Comparison of ENCODE assay signal across 13 cellular contexts in genomic region chr6:39992861-39993622, GRCh38. TPM values are rescaled to one million over a fixed set of nuclear protein-coding genes. Genes with fewer than 3 reads are reported as not detected.
"Had no signal": no experiment of that assay in that cellular context is flagged by ENCODE, and none has a peak within 500 bp of the region (broad histone marks: within the 10 kb centered on the region; RNA-seq: fewer than 3 reads in every experiment).

No MANE protein-coding gene starts in this region.

- H3K4me3 ChIP-seq: ascending aorta, left ventricle myocardium inferior, prostate gland, right lobe of liver, tibial nerve had no signal

- H3K27ac ChIP-seq: ascending aorta, left ventricle myocardium inferior, prostate gland, right lobe of liver, tibial nerve, VCaP had no signal

- H3K36me3 ChIP-seq: ascending aorta, left ventricle myocardium inferior, prostate gland, right lobe of liver, tibial nerve had no signal

- H3K4me1 ChIP-seq: ascending aorta, left ventricle myocardium inferior, prostate gland, right lobe of liver, tibial nerve had no signal

- H3K9me3 ChIP-seq: prostate gland, right lobe of liver had no signal

- ATAC-seq: activated T-cell treated with anti-CD3 and anti-CD28 coated beads, Interleukin-2, amount 50 U/mL, for 72 hours; stimulated activated effector memory CD8-positive, alpha-beta T cell treated with anti-CD3 and anti-CD28 coated beads, Interleukin-12 subunit alpha, Interleukin-12 subunit beta, amount 100 ng/mL, for 72 hours had no signal

- DNase-seq: activated CD4-positive, alpha-beta memory T cell treated with anti-CD3 and anti-CD28 coated beads, Interleukin-2, amount 10 ng/mL, durations not matched to agents 7 days and 5 days; activated naive CD8-positive, alpha-beta T cell treated with anti-CD3 and anti-CD28 coated beads, Interleukin-2, amount 10 ng/mL, durations not matched to agents 7 days and 5 days; activated T-cell treated with anti-CD3 and anti-CD28 coated beads, Interleukin-2, amount 50 U/mL, for 72 hours; glutamatergic neuron; left ventricle myocardium inferior; occipital lobe; right lobe of liver; T-helper 1 cell had no signal

- H3K27me3 ChIP-seq: ascending aorta, right lobe of liver, tibial nerve had no signal

RNA-seq across cellular contexts. Expression of gene MOCS1, which starts 58.8 kb away (rescaled TPM):
- total RNA-seq: activated CD4-positive, alpha-beta memory T cell treated with anti-CD3 and anti-CD28 coated beads, Interleukin-2, amount 10 ng/mL, durations not matched to agents 7 days and 5 days had no signal
